Comparison of ENCODE assay signal across 15 cellular contexts in the genomic region with DNA sequence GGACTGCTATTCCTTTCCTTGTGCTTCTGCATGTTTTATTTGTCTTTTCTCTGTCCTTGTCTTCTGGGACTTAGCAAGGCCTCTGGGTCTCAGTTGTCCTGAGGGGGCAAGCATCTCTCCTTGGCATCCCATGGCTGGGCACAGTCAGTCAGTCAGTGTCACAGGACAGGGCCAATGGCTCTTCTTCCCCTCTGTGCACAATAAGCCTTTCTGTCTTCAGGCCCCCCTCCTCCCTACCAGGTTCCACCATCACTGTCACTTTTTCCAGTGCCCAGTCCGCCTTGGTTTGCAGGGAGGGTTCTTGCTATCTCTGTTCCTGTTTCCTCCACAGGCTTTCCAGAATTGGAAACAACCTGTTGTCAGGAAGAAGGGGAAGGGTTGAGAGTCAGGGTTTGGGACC. TPM values are rescaled to one million over a fixed set of nuclear protein-coding genes. Genes with fewer than 3 reads are reported as not detected.
A peak's percentile ranks its signal among the peaks of the same experiment; 100 is the strongest.
DNase-seq lines count a peak whose midpoint lies in the region; ATAC-seq and TF ChIP-seq lines count a peak whose summit lies in the region.
"Had no signal": no experiment of that assay in that cellular context is flagged by ENCODE, and none has a peak within 500 bp of the region (broad histone marks: within the 10 kb centered on the region; RNA-seq: fewer than 3 reads in every experiment).

No MANE protein-coding gene starts in this region.

- no peak overlapping the region for H4K91ac ChIP-seq in H9 (ENCODE audit: insufficient read length, low read depth, low read length)

- H3K9ac ChIP-seq in DND-41 (ENCODE audit: low read depth, low read length) (no peak overlapping the region), MM.1S (ENCODE audit: low read length) (no peak overlapping the region), H9 (ENCODE audit: extremely low read depth, insufficient read length, low read length) (no peak overlapping the region)

- H2BK5ac ChIP-seq in H9 (ENCODE audit: insufficient read length, low read length) = no peak overlapping the region

- no peaks in the 10 kb centered on the region for H3K27me3 Mint-ChIP-seq in activated CD8-positive, alpha-beta memory T cell treated with anti-CD3 and anti-CD28 coated beads, Interleukin-2, amount 10 ng/mL, durations not matched to agents 7 days and 5 days
- H3K27me3 Mint-ChIP-seq in endothelial cell (ENCODE audit: unreplicated experiment) (peaks cover 7% of the 10 kb centered on the region), H9 (ENCODE audit: low read depth) (peaks cover 17% of the 10 kb centered on the region)
- H3K27me3 Mint-ChIP-seq: activated T-helper 17 cell treated with anti-CD3 and anti-CD28 coated beads, Interleukin-2, amount 50 U/mL, for 72 hours; stimulated activated naive CD8-positive, alpha-beta T cell treated with anti-CD3 and anti-CD28 coated beads, Interleukin-15, Interleukin-2, amounts not matched to agents 100 ng/mL and 50 ng/mL, for 24 hours had no signal

- TF ChIP-seq CTCF in DND-41 (IDR thresholded peaks at IDR 0.05; ENCODE audit: borderline replicate concordance, extremely low read depth, low read length, poor library complexity, severe bottlenecking) = no peak
- TF ChIP-seq CTCF in endothelial cell (IDR thresholded peaks at IDR 0.05; ENCODE audit: unreplicated experiment) = no peak
- TF ChIP-seq CTCF in MM.1S (IDR thresholded peaks at IDR 0.05; ENCODE audit: low read length) = no peak
- no peak for TF ChIP-seq CTCF in H9 (conservative IDR thresholded peaks at IDR 0.05)

- H3K27ac ChIP-seq in DND-41 (ENCODE audit: low read length) = no peak overlapping the region
- no peak overlapping the region for H3K27ac ChIP-seq in MM.1S (ENCODE audit: low read length)
- no peak overlapping the region for H3K27ac ChIP-seq in H9 (ENCODE audit: insufficient read length, low read depth, low read length)
- H3K27ac ChIP-seq: prostate gland had no signal

- H3K36me3 ChIP-seq in DND-41 (ENCODE audit: insufficient read depth, low read length) (no peaks in the 10 kb centered on the region), MM.1S (replicated peaks; ENCODE audit: insufficient read depth, low read length) (0 out of 2 replicates have a peak, but pooled peaks cover 5% of the 10 kb centered on the region)
- H3K36me3 ChIP-seq: prostate gland had no signal

- H2BK12ac ChIP-seq in H9 (ENCODE audit: insufficient read length, low read depth, low read length) = no peak overlapping the region

- H3K9me3 Mint-ChIP-seq in activated CD8-positive, alpha-beta memory T cell treated with anti-CD3 and anti-CD28 coated beads, Interleukin-2, amount 10 ng/mL, durations not matched to agents 7 days and 5 days (ENCODE audit: low read depth) = no peaks in the 10 kb centered on the region
- no peaks in the 10 kb centered on the region for H3K9me3 Mint-ChIP-seq in endothelial cell (ENCODE audit: unreplicated experiment)
- H3K9me3 Mint-ChIP-seq in stimulated activated effector memory CD8-positive, alpha-beta T cell treated with anti-CD3 and anti-CD28 coated beads, Interleukin-12 subunit alpha, Interleukin-12 subunit beta, amount 100 ng/mL, for 72 hours = no peaks in the 10 kb centered on the region
- H3K9me3 Mint-ChIP-seq in H9 = no peaks in the 10 kb centered on the region; a peak in 1 of 5 replicates
- H3K9me3 Mint-ChIP-seq: activated T-helper 17 cell treated with anti-CD3 and anti-CD28 coated beads, Interleukin-2, amount 50 U/mL, for 72 hours; endodermal cell; stimulated activated naive CD8-positive, alpha-beta T cell treated with anti-CD3 and anti-CD28 coated beads, Interleukin-15, Interleukin-2, amounts not matched to agents 100 ng/mL and 50 ng/mL, for 24 hours had no signal

- H3K56ac ChIP-seq in H9 (ENCODE audit: insufficient read length, low read depth, low read length) = no peak overlapping the region

- H3K4me3 ChIP-seq in DND-41 (ENCODE audit: low read depth in 1 of 2, low read length in 2 of 2) (no peak overlapping the region), MM.1S (ENCODE audit: low read length) (no peak overlapping the region)
- H3K4me3 ChIP-seq: prostate gland had no signal

- H3K4ac ChIP-seq in H9 (ENCODE audit: low read depth, low read length) = no peak overlapping the region

- H2BK15ac ChIP-seq in H9 (ENCODE audit: low read depth, low read length) = no peak overlapping the region

- no peaks in the 10 kb centered on the region for H3F3A ChIP-seq in MM.1S (ENCODE audit: insufficient read depth, low read length)

- H3K27ac Mint-ChIP-seq in activated CD8-positive, alpha-beta memory T cell treated with anti-CD3 and anti-CD28 coated beads, Interleukin-2, amount 10 ng/mL, durations not matched to agents 7 days and 5 days = peak overlapping the region; percentile 51
- H3K27ac Mint-ChIP-seq in endothelial cell (ENCODE audit: unreplicated experiment) (peak overlapping the region; percentile 87), H9 (no peak overlapping the region)
- peak overlapping the region; percentile 90 for H3K27ac Mint-ChIP-seq in stimulated activated effector memory CD8-positive, alpha-beta T cell treated with anti-CD3 and anti-CD28 coated beads, Interleukin-12 subunit alpha, Interleukin-12 subunit beta, amount 100 ng/mL, for 72 hours
- H3K27ac Mint-ChIP-seq: endodermal cell; stimulated activated naive CD8-positive, alpha-beta T cell treated with anti-CD3 and anti-CD28 coated beads, Interleukin-15, Interleukin-2, amounts not matched to agents 100 ng/mL and 50 ng/mL, for 24 hours had no signal

- H3K4me1 Mint-ChIP-seq in activated CD8-positive, alpha-beta memory T cell treated with anti-CD3 and anti-CD28 coated beads, Interleukin-2, amount 10 ng/mL, durations not matched to agents 7 days and 5 days = peaks cover 45% of the 10 kb centered on the region
- H3K4me1 Mint-ChIP-seq in endothelial cell (ENCODE audit: unreplicated experiment) (peaks cover 78% of the 10 kb centered on the region), H9 (peaks cover 22 to 24% of the 10 kb centered on the region in 2 experiments)
- peaks cover 56% of the 10 kb centered on the region for H3K4me1 Mint-ChIP-seq in stimulated activated effector memory CD8-positive, alpha-beta T cell treated with anti-CD3 and anti-CD28 coated beads, Interleukin-12 subunit alpha, Interleukin-12 subunit beta, amount 100 ng/mL, for 72 hours

- 0 out of 2 replicates have a peak overlapping the region, but pooled peaks have one; percentile 2 for H2AFZ ChIP-seq in DND-41 (ENCODE audit: low read depth, low read length)
- H2AFZ ChIP-seq in MM.1S (ENCODE audit: low read length) = no peak overlapping the region
- no peak overlapping the region for H2AFZ ChIP-seq in H9 (ENCODE audit: low read length)

- H3K23me2 ChIP-seq in H9 (ENCODE audit: insufficient read length, low read depth, low read length, poor library complexity, severe bottlenecking) = peaks cover 7% of the 10 kb centered on the region

- H2BK120ac ChIP-seq in H9 (ENCODE audit: low read depth, low read length, poor library complexity, severe bottlenecking) = no peak overlapping the region

- H4K8ac ChIP-seq in H9 (replicated peaks; ENCODE audit: insufficient read length, low read depth, low read length) = no peak overlapping the region

- no peak overlapping the region for H3K4me3 Mint-ChIP-seq in activated CD8-positive, alpha-beta memory T cell treated with anti-CD3 and anti-CD28 coated beads, Interleukin-2, amount 10 ng/mL, durations not matched to agents 7 days and 5 days
- H3K4me3 Mint-ChIP-seq in endothelial cell (ENCODE audit: unreplicated experiment) = peak overlapping the region; percentile 70
- no peak overlapping the region for H3K4me3 Mint-ChIP-seq in stimulated activated effector memory CD8-positive, alpha-beta T cell treated with anti-CD3 and anti-CD28 coated beads, Interleukin-12 subunit alpha, Interleukin-12 subunit beta, amount 100 ng/mL, for 72 hours
- H3K4me3 Mint-ChIP-seq in H9 = no peak overlapping the region
- H3K4me3 Mint-ChIP-seq: endodermal cell had no signal

- H3K36me3 Mint-ChIP-seq in activated CD8-positive, alpha-beta memory T cell treated with anti-CD3 and anti-CD28 coated beads, Interleukin-2, amount 10 ng/mL, durations not matched to agents 7 days and 5 days = peaks cover 25% of the 10 kb centered on the region
- H3K36me3 Mint-ChIP-seq in endothelial cell (ENCODE audit: low read depth, unreplicated experiment) = peaks cover 15% of the 10 kb centered on the region
- peaks cover 27% of the 10 kb centered on the region for H3K36me3 Mint-ChIP-seq in stimulated activated effector memory CD8-positive, alpha-beta T cell treated with anti-CD3 and anti-CD28 coated beads, Interleukin-12 subunit alpha, Interleukin-12 subunit beta, amount 100 ng/mL, for 72 hours
- H3K36me3 Mint-ChIP-seq in H9 (ENCODE audit: insufficient read depth in 1 of 3, low read depth in 3 of 3) = no peaks in the 10 kb centered on the region; a peak in 2 of 7 replicates

- H3K4me1 ChIP-seq in DND-41 (ENCODE audit: insufficient read depth, low read length) (peaks cover 24% of the 10 kb centered on the region), MM.1S (ENCODE audit: low read length) (peaks cover 8% of the 10 kb centered on the region; the same call in 1 of the 2 replicates), H9 (ENCODE audit: insufficient read depth, low read length) (peaks cover 3% of the 10 kb centered on the region; the same call in 1 of the 2 replicates)

- no peak overlapping the region for H3K18ac ChIP-seq in H9 (ENCODE audit: insufficient read length, low read depth, low read length)

- no peak overlapping the region for H3K23ac ChIP-seq in H9 (ENCODE audit: insufficient read length, low read depth, low read length)

- no peak overlapping the region for H2AK5ac ChIP-seq in H9 (ENCODE audit: insufficient read length, low read length)

- H3K79me2 ChIP-seq in DND-41 (ENCODE audit: insufficient read depth, low read length) (peaks cover 10% of the 10 kb centered on the region; the same call in 1 of the 2 replicates), MM.1S (ENCODE audit: low read length) (peaks cover 29% of the 10 kb centered on the region), H9 (ENCODE audit: insufficient read depth, low read length) (no peaks in the 10 kb centered on the region)

- CTCF ChIA-PET in activated CD8-positive, alpha-beta memory T cell treated with anti-CD3 and anti-CD28 coated beads, Interleukin-2, amount 10 ng/mL, durations not matched to agents 7 days and 5 days (lab: Charles Lee) = interaction anchor here (1.3 to 1.7 kb wide), 2 partner anchors 8 to 24 kb away, joined by 3 read pairs; no protein-coding TSS in a partner anchor

- H3K9me3 ChIP-seq in DND-41 (ENCODE audit: insufficient read depth, low read length, severe bottlenecking) (no peaks in the 10 kb centered on the region), MM.1S (replicated peaks; ENCODE audit: insufficient read depth, low read length) (no peaks in the 10 kb centered on the region), H9 (ENCODE audit: control insufficient read depth, low read depth, low read length) (no peaks in the 10 kb centered on the region)
- H3K9me3 ChIP-seq: prostate gland had no signal

- WGBS in H9 (ENCODE audit: extremely low coverage, insufficient read length, low lambda C conversion rate) = no CpG with 5 or more reads among the region's 1 CpG

- no peaks in the 10 kb centered on the region for H3K9me2 ChIP-seq in MM.1S (replicated peaks; ENCODE audit: insufficient read depth, low read length)

- ATAC-seq in activated CD8-positive, alpha-beta memory T cell treated with anti-CD3 and anti-CD28 coated beads, Interleukin-2, amount 10 ng/mL, durations not matched to agents 7 days and 5 days = no peak
- no peak for ATAC-seq in DND-41 (ENCODE audit: insufficient read depth, low read depth)
- no peak for ATAC-seq in stimulated activated effector memory CD8-positive, alpha-beta T cell treated with anti-CD3 and anti-CD28 coated beads, Interleukin-12 subunit alpha, Interleukin-12 subunit beta, amount 100 ng/mL, for 72 hours
- ATAC-seq in GM21576 (IDR thresholded peaks at IDR 0.05; ENCODE audit: unreplicated experiment) = no peak
- ATAC-seq: activated T-helper 17 cell treated with anti-CD3 and anti-CD28 coated beads, Interleukin-2, amount 50 U/mL, for 72 hours; left colon had no signal

- no peaks in the 10 kb centered on the region for H3K79me1 ChIP-seq in H9 (ENCODE audit: insufficient read depth, low read depth, low read length, poor library complexity, severe bottlenecking)

- H3K4me2 ChIP-seq in DND-41 (ENCODE audit: insufficient read depth, low read length) = no peak overlapping the region
- H3K4me2 ChIP-seq in MM.1S (ENCODE audit: low read depth, low read length) = no peak overlapping the region
- H3K4me2 ChIP-seq in H9 (ENCODE audit: insufficient read depth, insufficient read length, low read length) = no peak overlapping the region

- H3K14ac ChIP-seq in H9 (ENCODE audit: insufficient read depth, low read length) = no peak overlapping the region

- DNase-seq in activated CD8-positive, alpha-beta memory T cell treated with anti-CD3 and anti-CD28 coated beads, Interleukin-2, amount 10 ng/mL, durations not matched to agents 7 days and 5 days = no peak
- no peak for DNase-seq in activated CD8-positive, alpha-beta memory T cell treated with anti-CD3 and anti-CD28 coated beads, Interleukin-2, amount 50 U/mL, for 48 hours
- DNase-seq in DND-41 (no peak), endothelial cell (ENCODE audit: low spot score) (no peak), MM.1S (no peak), H9 (no peak)
- no peak for DNase-seq in stimulated activated effector memory CD8-positive, alpha-beta T cell treated with anti-CD3 and anti-CD28 coated beads, Interleukin-12 subunit alpha, Interleukin-12 subunit beta, amount 100 ng/mL, for 72 hours (ENCODE audit: low spot score in 2 of 2)
- DNase-seq: aorta, endodermal cell, left colon, Right ventricle myocardium superior had no signal

- H4K20me1 ChIP-seq in DND-41 (ENCODE audit: insufficient read depth, low read length) = no peaks in the 10 kb centered on the region
- no peaks in the 10 kb centered on the region for H4K20me1 ChIP-seq in MM.1S (ENCODE audit: insufficient read depth, low read length)
- no peaks in the 10 kb centered on the region for H4K20me1 ChIP-seq in H9 (ENCODE audit: control insufficient read depth, insufficient read depth, insufficient read length)

- H2BK20ac ChIP-seq in H9 (ENCODE audit: low read depth, low read length, poor library complexity, severe bottlenecking) = no peak overlapping the region

- H4K5ac ChIP-seq in H9 (ENCODE audit: insufficient read length, low read depth, low read length) = no peak overlapping the region

- H3K27me3 ChIP-seq in DND-41 (ENCODE audit: insufficient read depth, low read length, poor library complexity) (peaks cover 22% of the 10 kb centered on the region), MM.1S (replicated peaks; ENCODE audit: insufficient read depth, low read length) (no peaks in the 10 kb centered on the region), H9 (ENCODE audit: insufficient read depth, low read length) (peaks cover 5% of the 10 kb centered on the region; the same call in 1 of the 2 replicates)

- no peak overlapping the region for H3T11ph ChIP-seq in H9 (ENCODE audit: low read length)

RNA-seq across cellular contexts. Expression of a gene that starts 1.8 kb away (rescaled TPM):
- 10 to 100 TPM; 84.4 to 88.4 TPM for total RNA-seq in activated CD8-positive, alpha-beta memory T cell treated with anti-CD3 and anti-CD28 coated beads, Interleukin-2, amount 10 ng/mL, durations not matched to agents 7 days and 5 days
- total RNA-seq in endothelial cell (ENCODE audit: unreplicated experiment) (296 TPM), H9 (2021) (0.57 and 0.59 TPM in 2 replicates)

RNA-seq across cellular contexts. Expression of a gene that starts 5.1 kb away (rescaled TPM):
- 100 to 1,000 TPM in 1 of 2 experiments, 10 to 100 TPM in 1; 99.6 to 124 TPM for total RNA-seq in activated CD8-positive, alpha-beta memory T cell treated with anti-CD3 and anti-CD28 coated beads, Interleukin-2, amount 10 ng/mL, durations not matched to agents 7 days and 5 days
- 225 TPM for total RNA-seq in endothelial cell (ENCODE audit: unreplicated experiment)
- 33.4 and 34.3 TPM in 2 replicates for total RNA-seq in H9 (2021)

RNA-seq across cellular contexts. Expression of a gene that starts 13.1 kb away (rescaled TPM):
- total RNA-seq in activated CD8-positive, alpha-beta memory T cell treated with anti-CD3 and anti-CD28 coated beads, Interleukin-2, amount 10 ng/mL, durations not matched to agents 7 days and 5 days = 100 to 1,000 TPM; 100 to 110 TPM
- 155 TPM for total RNA-seq in endothelial cell (ENCODE audit: unreplicated experiment)
- 120 and 122 TPM in 2 replicates for total RNA-seq in H9 (2021)

RNA-seq across cellular contexts. Expression of a gene that starts 20.0 kb away (rescaled TPM):
- total RNA-seq in activated CD8-positive, alpha-beta memory T cell treated with anti-CD3 and anti-CD28 coated beads, Interleukin-2, amount 10 ng/mL, durations not matched to agents 7 days and 5 days = 1 to 10 TPM in 1 of 2 experiments, under 1 TPM in 1; 0.91 to 1.7 TPM
- total RNA-seq in endothelial cell (ENCODE audit: unreplicated experiment) (42.4 TPM), H9 (2021) (19.0 and 19.3 TPM in 2 replicates)

RNA-seq across cellular contexts. Expression of a gene that starts 21.2 kb away (rescaled TPM):
- total RNA-seq in activated CD8-positive, alpha-beta memory T cell treated with anti-CD3 and anti-CD28 coated beads, Interleukin-2, amount 10 ng/mL, durations not matched to agents 7 days and 5 days = 10 to 100 TPM; 26.0 to 26.7 TPM
- total RNA-seq in endothelial cell (ENCODE audit: unreplicated experiment) (145 TPM), H9 (2021) (32.2 and 32.9 TPM in 2 replicates)

Comparison
In these comparisons a context has a peak if more than half of its experiments do, and no peak if none do; other contexts are left out.
1. H3K27ac Mint-ChIP-seq: peak in activated CD8-positive, alpha-beta memory T cell treated with anti-CD3 and anti-CD28 coated beads, Interleukin-2, amount 10 ng/mL, durations not matched to agents 7 days and 5 days (single experiment), endothelial cell (single experiment) and stimulated activated effector memory CD8-positive, alpha-beta T cell treated with anti-CD3 and anti-CD28 coated beads, Interleukin-12 subunit alpha, Interleukin-12 subunit beta, amount 100 ng/mL, for 72 hours (single experiment); none in H9 (0 of 3).
2. RNA of a gene that starts 1.8 kb away (total RNA-seq): 296 TPM in endothelial cell (single experiment) and 84.4 to 88.4 TPM in activated CD8-positive, alpha-beta memory T cell treated with anti-CD3 and anti-CD28 coated beads, Interleukin-2, amount 10 ng/mL, durations not matched to agents 7 days and 5 days; 0.57 to 0.59 TPM in H9; every median in the first group is over 10 times any median in the second.